Comparison of ENCODE assay signal across 14 cellular contexts in genomic region chr13:89269737-89270136, GRCh38.
A peak's percentile ranks its signal among the peaks of the same experiment; 100 is the strongest.
DNase-seq lines count a peak whose midpoint lies in the region; ATAC-seq and TF ChIP-seq lines count a peak whose summit lies in the region.
"Had no signal": no experiment of that assay in that cellular context is flagged by ENCODE, and none has a peak within 500 bp of the region (broad histone marks: within the 10 kb centered on the region; RNA-seq: fewer than 3 reads in every experiment).

No MANE protein-coding gene starts in this region.

- H3K36me3 Mint-ChIP-seq in GM23338 (ENCODE audit: low read depth): no peaks in the 10 kb centered on the region; the same call in 2 of the 3 replicates

- H3K4me1 ChIP-seq in GM23338 (ENCODE audit: insufficient read depth): no peaks in the 10 kb centered on the region
- H3K4me1 ChIP-seq: Caco-2 had no signal

- ATAC-seq in GM23338 (no peak), SK-N-SH treated with all-trans-retinoic acid at 6 μM for 48 hours (no peak)

- H3K27ac Mint-ChIP-seq in GM23338: peak overlapping the region; percentile 32; the same call in 1 of the 2 replicates
- H3K27ac Mint-ChIP-seq: CD4-positive, alpha-beta T cell; H9 had no signal

- no peaks in the 10 kb centered on the region for H3K27me3 Mint-ChIP-seq in GM23338 (ENCODE audit: insufficient read depth, low read depth, poor library complexity)
- H3K27me3 Mint-ChIP-seq: CD4-positive, alpha-beta T cell had no signal

- no peak overlapping the region for H3K4me3 Mint-ChIP-seq in GM23338
- H3K4me3 Mint-ChIP-seq: CD4-positive, alpha-beta T cell; H9 had no signal

- no peak overlapping the region for H3K4me2 ChIP-seq in GM23338

- no peaks in the 10 kb centered on the region for H4K20me1 ChIP-seq in GM23338 (replicated peaks; ENCODE audit: insufficient read depth)

- H3K79me2 ChIP-seq in GM23338 (replicated peaks; ENCODE audit: insufficient read depth): no peaks in the 10 kb centered on the region

- no peak for TF ChIP-seq CTCF in GM23338 (conservative IDR thresholded peaks at IDR 0.05; ENCODE audit: low read depth in 2 of 2)

- H3K36me3 ChIP-seq in GM23338 (ENCODE audit: insufficient read depth): no peaks in the 10 kb centered on the region

- H3K9me2 ChIP-seq in GM23338 (ENCODE audit: insufficient read depth): no peaks in the 10 kb centered on the region

- peaks cover 4% of the 10 kb centered on the region; the same call in 2 of the 3 replicates for H3K9me3 Mint-ChIP-seq in GM23338
- H3K9me3 Mint-ChIP-seq: H9 had no signal

- no peaks in the 10 kb centered on the region; the same call in 2 of the 3 replicates for H3K4me1 Mint-ChIP-seq in GM23338
- H3K4me1 Mint-ChIP-seq: H9 had no signal

- H3K4me3 ChIP-seq in GM23338: no peak overlapping the region

- no peak overlapping the region for H3K27ac ChIP-seq in GM23338 (ENCODE audit: low read depth)
- H3K27ac ChIP-seq: C4-2B had no signal

- H2AFZ ChIP-seq in GM23338: no peak overlapping the region

- DNase-seq in GM23338 (ENCODE audit: low spot score): no peak
- DNase-seq in NCI-H69 (lab: John Stamatoyannopoulos, UW): peak; percentile 18
- DNase-seq in T-helper 9 cell: no peak
- DNase-seq in OCI-M1 (lab: John Stamatoyannopoulos, UW): no peak
- no peak for DNase-seq in NCI-H82 treated with DMSO at 0.1 percent for 48 hours (lab: John Stamatoyannopoulos, UW; ENCODE audit: unreplicated experiment)
- DNase-seq: ACHN; Caco-2; CD4-positive, alpha-beta T cell; GDM1; GOT3; H9; IMR-90 had no signal

- no peaks in the 10 kb centered on the region for H3F3A ChIP-seq in GM23338 (replicated peaks; ENCODE audit: low read depth)

- no peaks in the 10 kb centered on the region for H3K27me3 ChIP-seq in GM23338 (ENCODE audit: insufficient read depth)

TF ChIP-seq in GM23338, 12 proteins besides CTCF, POLR2A, EP300 and RAD21 (continues in another document):
- TF ChIP-seq CREB1 (CRISPR knock-in tag; IDR thresholded peaks at IDR 0.05; ENCODE audit: low read depth): no peak
- no peak for TF ChIP-seq ZNF331 (CRISPR knock-in tag; IDR thresholded peaks at IDR 0.05; ENCODE audit: low read depth)
- no peak for TF ChIP-seq EZH2 (IDR thresholded peaks at IDR 0.05; ENCODE audit: low read depth, unreplicated experiment)
- no peak for TF ChIP-seq NANOG (IDR thresholded peaks at IDR 0.05; ENCODE audit: borderline replicate concordance)
- no peak for TF ChIP-seq REST (IDR thresholded peaks at IDR 0.05; ENCODE audit: unreplicated experiment)
- no peak for TF ChIP-seq JUNB (IDR thresholded peaks at IDR 0.05; ENCODE audit: unreplicated experiment)

TF ChIP-seq in SK-N-SH treated with all-trans-retinoic acid at 6 μM for 48 hours, 23 proteins besides CTCF, POLR2A, EP300 and RAD21:
- 0 out of 2 replicates have a peak, but pooled peaks have one; percentile 14 for TF ChIP-seq TCF4 (CRISPR knock-in tag; IDR thresholded peaks at IDR 0.05; ENCODE audit: borderline replicate concordance)
- no peak for TF ChIP-seq ZFP30 (CRISPR knock-in tag; IDR thresholded peaks at IDR 0.05)
